ENCODE assay signal across 8 cellular contexts in the genomic region with DNA sequence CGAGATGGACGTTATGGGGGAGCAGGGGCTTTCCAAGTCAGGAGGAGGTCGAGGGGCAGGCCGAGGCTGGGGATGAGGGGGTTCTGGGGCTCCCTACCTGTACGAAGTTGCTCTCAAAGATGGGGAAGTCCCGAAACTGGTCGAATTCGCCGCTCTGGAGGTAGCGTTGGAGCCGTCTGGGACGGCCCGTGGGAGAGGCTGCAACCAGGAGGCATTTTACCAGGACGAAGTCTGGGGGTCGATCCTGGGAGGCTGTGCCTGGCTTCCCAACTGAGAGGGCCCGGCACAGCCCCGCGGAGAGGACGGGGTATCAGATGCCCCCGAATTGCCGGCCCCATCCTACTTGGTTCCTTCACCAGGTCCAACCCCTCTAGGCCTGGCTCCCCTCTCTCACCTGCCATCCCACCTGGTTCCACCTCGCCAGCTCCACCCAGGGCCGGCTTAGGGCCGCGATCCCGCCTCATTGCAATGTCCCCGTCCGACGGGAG. TPM values are rescaled to one million over a fixed set of nuclear protein-coding genes. Genes with fewer than 3 reads are reported as not detected.
A peak's percentile ranks its signal among the peaks of the same experiment; 100 is the strongest.
DNase-seq lines count a peak whose midpoint lies in the region; ATAC-seq and TF ChIP-seq lines count a peak whose summit lies in the region.

No MANE protein-coding gene starts in this region.

- DNase-seq in heart left ventricle (no peak), left ventricle myocardium superior (no peak), memory B cell (ENCODE audit: low spot score in 2 of 2) (no peak), upper lobe of right lung (no peak), cerebellar nuclear complex (lab: John Stamatoyannopoulos, UW) (no peak), Ammon's horn (ENCODE audit: low spot score) (no peak), NCI-H146 treated with DMSO at 0.1 percent for 48 hours (lab: John Stamatoyannopoulos, UW; ENCODE audit: unreplicated experiment) (no peak)

- no peaks in the 10 kb centered on the region for H3K27me3 Mint-ChIP-seq in memory B cell

- ATAC-seq in heart left ventricle, result peak in 1 of 4 donors; percentile 4
- ATAC-seq in left ventricle myocardium superior, result no peak
- ATAC-seq in memory B cell (ENCODE audit: low read depth), result no peak
- no peak for ATAC-seq in upper lobe of right lung

- H3K4me3 Mint-ChIP-seq in memory B cell, result peak overlapping the region; percentile 98

- TF ChIP-seq CTCF in heart left ventricle (IDR thresholded peaks at IDR 0.05) (no peak), upper lobe of right lung (IDR thresholded peaks at IDR 0.05) (no peak)

- peaks cover 0 to 26% (median 19%) of the 10 kb centered on the region in 9 donors for H3K36me3 ChIP-seq in heart left ventricle
- peaks cover 20% of the 10 kb centered on the region for H3K36me3 ChIP-seq in upper lobe of right lung

- WGBS in heart left ventricle, 4 donors, result 67 to 71% (median 68%) methylated on average over 27 to 29 of the region's 29 CpGs

- H3K4me1 ChIP-seq in heart left ventricle, result peaks cover 7 to 26% (median 14%) of the 10 kb centered on the region in 12 donors
- H3K4me1 ChIP-seq in upper lobe of right lung, result peaks cover 16% of the 10 kb centered on the region

- H3K27ac ChIP-seq in heart left ventricle (peak overlapping the region in 7 of 12 donors; percentile 47 to 88 (median 83)), angular gyrus (ENCODE audit: low read depth, low read length) (peak overlapping the region; percentile 88), upper lobe of right lung (no peak overlapping the region)

- H3K9me3 ChIP-seq in heart left ventricle (no peaks in the 10 kb centered on the region), upper lobe of right lung (no peaks in the 10 kb centered on the region)

- H3K27me3 ChIP-seq in heart left ventricle, result no peaks in the 10 kb centered on the region
- no peaks in the 10 kb centered on the region for H3K27me3 ChIP-seq in upper lobe of right lung

- intact Hi-C loops in heart left ventricle (cut with DNase I) (loop anchor here in 6 of 10 donors (1.0 to 5.0 kb wide), 3 partner anchors 35 to 108 kb away; a partner anchor contains a TSS), left ventricle myocardium superior (cut with micrococcal nuclease) (no loop called here), upper lobe of right lung (cut with DNase I) (no loop called here)

- H3K9me3 Mint-ChIP-seq in memory B cell, result no peaks in the 10 kb centered on the region

- no peak for TF ChIP-seq POLR2A in heart left ventricle (IDR thresholded peaks at IDR 0.05)

- peaks cover 8% of the 10 kb centered on the region for H3K36me3 Mint-ChIP-seq in memory B cell

- peak overlapping the region; percentile 94 for H3K27ac Mint-ChIP-seq in memory B cell

- H3K4me3 ChIP-seq in heart left ventricle (peak overlapping the region in 11 of 12 donors; percentile 80 to 99 (median 97)), upper lobe of right lung (peak overlapping the region; percentile 98)

- H3K4me1 Mint-ChIP-seq in memory B cell, result peaks cover 25% of the 10 kb centered on the region

RNA-seq across cellular contexts. Expression of a gene that starts 0.5 kb away (rescaled TPM):
- total RNA-seq in heart left ventricle (100 to 1,000 TPM in 4 of 9 donors, 10 to 100 TPM in 5; 72.8 to 138 (median 91.1) TPM), left ventricle myocardium superior (79.5 TPM), upper lobe of right lung (103 TPM)
- 100 to 1,000 TPM in 1 of 2 donors, 10 to 100 TPM in 1; 95.3 to 108 TPM for polyA plus RNA-seq in heart left ventricle

RNA-seq across cellular contexts. Expression of a gene that starts 0.9 kb away (rescaled TPM):
- 1 to 10 TPM in 6 of 9 donors, under 1 TPM in 3; 0.51 to 6.4 (median 1.6) TPM for total RNA-seq in heart left ventricle
- 1 to 10 TPM; 1.1 to 3.0 TPM for polyA plus RNA-seq in heart left ventricle
- 1.2 TPM for total RNA-seq in left ventricle myocardium superior
- 3.8 TPM for total RNA-seq in upper lobe of right lung

RNA-seq across cellular contexts. Expression of a gene that starts 35.2 kb away (rescaled TPM):
- 10 to 100 TPM; 18.7 to 43.8 (median 29.5) TPM for total RNA-seq in heart left ventricle
- polyA plus RNA-seq in heart left ventricle, result 10 to 100 TPM; 47.7 to 49.7 TPM
- total RNA-seq in left ventricle myocardium superior, result 35.2 TPM
- total RNA-seq in upper lobe of right lung, result 34.7 TPM

RNA-seq across cellular contexts. Expression of a gene that starts 37.9 kb away (rescaled TPM):
- total RNA-seq in heart left ventricle (not detected), left ventricle myocardium superior (not detected), upper lobe of right lung (not detected)
- polyA plus RNA-seq in heart left ventricle, result not detected

RNA-seq across cellular contexts. Expression of a gene that starts 43.1 kb away (rescaled TPM):
- total RNA-seq in heart left ventricle (under 1 TPM in 3 of 9 donors, not detected in 6; 0.09 to 0.35 (median 0.28) TPM), left ventricle myocardium superior (0.12 TPM), upper lobe of right lung (0.12 TPM)
- polyA plus RNA-seq in heart left ventricle, result not detected

Comparison
In these comparisons a context has a peak if more than half of its experiments do, and no peak if none do; other contexts are left out.
1. intact Hi-C loops: an anchor here in heart left ventricle (1.0 to 5.0 kb wide); none called in left ventricle myocardium superior and upper lobe of right lung.